1 cellular context compared by ENCODE assay signal in the genomic region with DNA sequence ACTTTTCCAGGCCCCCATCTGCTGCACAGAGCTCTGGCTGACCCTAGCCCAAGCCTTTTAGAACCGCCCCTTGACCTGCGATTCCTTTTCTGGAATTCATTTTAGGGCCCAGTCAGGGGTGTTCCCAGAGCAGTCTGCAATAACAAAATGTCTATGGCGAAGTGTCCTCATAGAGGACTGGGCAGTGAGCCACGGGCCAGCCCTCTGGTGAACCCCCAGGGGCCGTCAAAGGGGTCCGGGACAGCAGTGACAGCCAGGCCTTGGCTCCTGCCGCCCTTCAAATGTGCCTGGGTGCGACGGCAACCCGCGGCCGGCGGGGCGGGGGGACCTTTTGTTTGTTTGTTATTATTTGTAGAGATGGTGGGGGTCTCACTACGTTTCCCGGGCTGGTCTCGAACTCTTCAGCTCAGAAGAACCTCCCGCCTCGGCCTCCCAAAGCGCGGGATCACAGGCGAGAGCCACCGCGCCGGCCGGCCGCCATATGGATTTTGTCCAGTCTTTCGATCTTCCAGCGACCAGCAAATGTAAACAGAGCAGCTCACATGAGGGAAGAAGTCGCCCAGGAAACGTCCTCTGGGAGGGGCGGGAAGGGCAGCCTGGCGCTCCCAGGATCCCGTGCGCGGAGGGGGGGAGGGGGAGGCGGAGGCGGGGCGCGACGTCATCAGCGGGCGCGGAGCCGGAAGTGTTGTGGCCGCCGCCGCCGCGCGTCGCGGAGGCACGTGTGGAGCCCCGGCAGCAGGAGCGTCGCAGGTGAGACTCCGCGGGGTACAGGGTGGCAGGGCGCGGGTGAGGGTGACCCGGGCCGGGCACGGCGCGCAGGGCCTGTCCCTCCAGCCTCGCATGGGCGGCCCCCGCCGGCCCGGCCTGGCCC.
A peak's percentile ranks its signal among the peaks of the same experiment; 100 is the strongest.
TF ChIP-seq lines count a peak whose summit lies in the region.

Gene TRMT61A, plus strand, starts transcription at position 685 of the 871 bp plus-strand sequence. CDS start 783 bp downstream, outside the sequence.

TF ChIP-seq in HepG2, 621 proteins besides CTCF, POLR2A, EP300 and RAD21 (continued from another document and continues in another):
- TF ChIP-seq, protein P1, sequence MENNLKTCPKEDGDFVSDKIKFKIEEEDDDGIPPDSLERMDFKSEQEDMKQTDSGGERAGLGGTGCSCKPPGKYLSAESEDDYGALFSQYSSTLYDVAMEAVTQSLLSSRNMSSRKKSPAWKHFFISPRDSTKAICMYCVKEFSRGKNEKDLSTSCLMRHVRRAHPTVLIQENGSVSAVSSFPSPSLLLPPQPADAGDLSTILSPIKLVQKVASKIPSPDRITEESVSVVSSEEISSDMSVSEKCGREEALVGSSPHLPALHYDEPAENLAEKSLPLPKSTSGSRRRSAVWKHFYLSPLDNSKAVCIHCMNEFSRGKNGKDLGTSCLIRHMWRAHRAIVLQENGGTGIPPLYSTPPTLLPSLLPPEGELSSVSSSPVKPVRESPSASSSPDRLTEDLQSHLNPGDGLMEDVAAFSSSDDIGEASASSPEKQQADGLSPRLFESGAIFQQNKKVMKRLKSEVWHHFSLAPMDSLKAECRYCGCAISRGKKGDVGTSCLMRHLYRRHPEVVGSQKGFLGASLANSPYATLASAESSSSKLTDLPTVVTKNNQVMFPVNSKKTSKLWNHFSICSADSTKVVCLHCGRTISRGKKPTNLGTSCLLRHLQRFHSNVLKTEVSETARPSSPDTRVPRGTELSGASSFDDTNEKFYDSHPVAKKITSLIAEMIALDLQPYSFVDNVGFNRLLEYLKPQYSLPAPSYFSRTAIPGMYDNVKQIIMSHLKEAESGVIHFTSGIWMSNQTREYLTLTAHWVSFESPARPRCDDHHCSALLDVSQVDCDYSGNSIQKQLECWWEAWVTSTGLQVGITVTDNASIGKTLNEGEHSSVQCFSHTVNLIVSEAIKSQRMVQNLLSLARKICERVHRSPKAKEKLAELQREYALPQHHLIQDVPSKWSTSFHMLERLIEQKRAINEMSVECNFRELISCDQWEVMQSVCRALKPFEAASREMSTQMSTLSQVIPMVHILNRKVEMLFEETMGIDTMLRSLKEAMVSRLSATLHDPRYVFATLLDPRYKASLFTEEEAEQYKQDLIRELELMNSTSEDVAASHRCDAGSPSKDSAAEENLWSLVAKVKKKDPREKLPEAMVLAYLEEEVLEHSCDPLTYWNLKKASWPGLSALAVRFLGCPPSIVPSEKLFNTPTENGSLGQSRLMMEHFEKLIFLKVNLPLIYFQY (CRISPR knock-in tag; IDR thresholded peaks at IDR 0.05; ENCODE audit: borderline replicate concordance), result no peak
- TF ChIP-seq PHF21A (CRISPR knock-in tag; IDR thresholded peaks at IDR 0.05) (peak; percentile 65), PCBP1 (IDR thresholded peaks at IDR 0.05; ENCODE audit: borderline replicate concordance, low read depth, low read length) (no peak), GFI1 (CRISPR knock-in tag; IDR thresholded peaks at IDR 0.05; ENCODE audit: borderline replicate concordance) (no peak), POLR2AphosphoS5 (IDR thresholded peaks at IDR 0.05; ENCODE audit: low read depth, low read length) (peak; percentile 85), MTF2 (CRISPR knock-in tag; IDR thresholded peaks at IDR 0.05; ENCODE audit: borderline replicate concordance) (no peak), FOXP1 (IDR thresholded peaks at IDR 0.05) (no peak), FOXP1 (CRISPR knock-in tag; IDR thresholded peaks at IDR 0.05) (no peak; the same call in 1 of the 2 replicates), ZNF17 (CRISPR knock-in tag; IDR thresholded peaks at IDR 0.05) (no peak), SMAD9 (CRISPR knock-in tag; IDR thresholded peaks at IDR 0.05) (no peak), CHD4 (IDR thresholded peaks at IDR 0.05; ENCODE audit: borderline replicate concordance, low read length) (no peak), JUNB (CRISPR knock-in tag; IDR thresholded peaks at IDR 0.05; ENCODE audit: borderline replicate concordance) (no peak), ZNF430 (CRISPR knock-in tag; IDR thresholded peaks at IDR 0.05) (peak; percentile 63; the same call in 1 of the 2 replicates), MXD4 (CRISPR knock-in tag; IDR thresholded peaks at IDR 0.05) (peak; percentile 99), HNRNPK (IDR thresholded peaks at IDR 0.05; ENCODE audit: low read depth, low read length, poor library complexity, severe bottlenecking) (peak; percentile 90), SYNCRIP (IDR thresholded peaks at IDR 0.05; ENCODE audit: insufficient read depth, low read depth, low read length) (no peak), SRSF4 (IDR thresholded peaks at IDR 0.05; ENCODE audit: low read depth, low read length, poor library complexity, severe bottlenecking) (no peak), CC2D1A (CRISPR knock-in tag; IDR thresholded peaks at IDR 0.05) (no peak), SSRP1 (CRISPR knock-in tag; IDR thresholded peaks at IDR 0.05) (0 out of 2 replicates have a peak, but pooled peaks have one; percentile 44), HOXA9 (CRISPR knock-in tag; IDR thresholded peaks at IDR 0.05; ENCODE audit: borderline replicate concordance) (no peak), ZNF891 (CRISPR knock-in tag; IDR thresholded peaks at IDR 0.05) (0 out of 2 replicates have a peak, but pooled peaks have one; percentile 63), ZNF607 (CRISPR knock-in tag; IDR thresholded peaks at IDR 0.05; ENCODE audit: borderline replicate concordance) (peak; percentile 86), BORCS8-MEF2B (CRISPR knock-in tag; IDR thresholded peaks at IDR 0.05) (no peak), CAMTA2 (CRISPR knock-in tag; IDR thresholded peaks at IDR 0.05; ENCODE audit: borderline replicate concordance) (no peak; the same call in 1 of the 2 replicates), MXD3 (CRISPR knock-in tag; IDR thresholded peaks at IDR 0.05) (peak; percentile 97), MED1 (CRISPR knock-in tag; IDR thresholded peaks at IDR 0.05) (peak; percentile 33; the same call in 1 of the 2 replicates), MXD1 (CRISPR knock-in tag; IDR thresholded peaks at IDR 0.05) (peak; percentile 52; the same call in 1 of the 2 replicates), ZNF598 (CRISPR knock-in tag; IDR thresholded peaks at IDR 0.05; ENCODE audit: borderline replicate concordance) (0 out of 2 replicates have a peak, but pooled peaks have one; percentile 29), ZNF230 (CRISPR knock-in tag; IDR thresholded peaks at IDR 0.05) (peak; percentile 47; the same call in 1 of the 2 replicates), ZBTB7B (CRISPR knock-in tag; IDR thresholded peaks at IDR 0.05) (0 out of 2 replicates have a peak, but pooled peaks have one; percentile 21), ZNF652 (CRISPR knock-in tag; IDR thresholded peaks at IDR 0.05; ENCODE audit: borderline replicate concordance, low read depth) (no peak), AGO2 (optimal IDR thresholded peaks at IDR 0.05; ENCODE audit: low read depth, low read length) (no peak)
- TF ChIP-seq, protein P2, sequence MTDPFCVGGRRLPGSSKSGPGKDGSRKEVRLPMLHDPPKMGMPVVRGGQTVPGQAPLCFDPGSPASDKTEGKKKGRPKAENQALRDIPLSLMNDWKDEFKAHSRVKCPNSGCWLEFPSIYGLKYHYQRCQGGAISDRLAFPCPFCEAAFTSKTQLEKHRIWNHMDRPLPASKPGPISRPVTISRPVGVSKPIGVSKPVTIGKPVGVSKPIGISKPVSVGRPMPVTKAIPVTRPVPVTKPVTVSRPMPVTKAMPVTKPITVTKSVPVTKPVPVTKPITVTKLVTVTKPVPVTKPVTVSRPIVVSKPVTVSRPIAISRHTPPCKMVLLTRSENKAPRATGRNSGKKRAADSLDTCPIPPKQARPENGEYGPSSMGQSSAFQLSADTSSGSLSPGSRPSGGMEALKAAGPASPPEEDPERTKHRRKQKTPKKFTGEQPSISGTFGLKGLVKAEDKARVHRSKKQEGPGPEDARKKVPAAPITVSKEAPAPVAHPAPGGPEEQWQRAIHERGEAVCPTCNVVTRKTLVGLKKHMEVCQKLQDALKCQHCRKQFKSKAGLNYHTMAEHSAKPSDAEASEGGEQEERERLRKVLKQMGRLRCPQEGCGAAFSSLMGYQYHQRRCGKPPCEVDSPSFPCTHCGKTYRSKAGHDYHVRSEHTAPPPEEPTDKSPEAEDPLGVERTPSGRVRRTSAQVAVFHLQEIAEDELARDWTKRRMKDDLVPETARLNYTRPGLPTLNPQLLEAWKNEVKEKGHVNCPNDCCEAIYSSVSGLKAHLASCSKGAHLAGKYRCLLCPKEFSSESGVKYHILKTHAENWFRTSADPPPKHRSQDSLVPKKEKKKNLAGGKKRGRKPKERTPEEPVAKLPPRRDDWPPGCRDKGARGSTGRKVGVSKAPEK (CRISPR knock-in tag; IDR thresholded peaks at IDR 0.05; ENCODE audit: borderline replicate concordance), result no peak
- TF ChIP-seq, protein P3, sequence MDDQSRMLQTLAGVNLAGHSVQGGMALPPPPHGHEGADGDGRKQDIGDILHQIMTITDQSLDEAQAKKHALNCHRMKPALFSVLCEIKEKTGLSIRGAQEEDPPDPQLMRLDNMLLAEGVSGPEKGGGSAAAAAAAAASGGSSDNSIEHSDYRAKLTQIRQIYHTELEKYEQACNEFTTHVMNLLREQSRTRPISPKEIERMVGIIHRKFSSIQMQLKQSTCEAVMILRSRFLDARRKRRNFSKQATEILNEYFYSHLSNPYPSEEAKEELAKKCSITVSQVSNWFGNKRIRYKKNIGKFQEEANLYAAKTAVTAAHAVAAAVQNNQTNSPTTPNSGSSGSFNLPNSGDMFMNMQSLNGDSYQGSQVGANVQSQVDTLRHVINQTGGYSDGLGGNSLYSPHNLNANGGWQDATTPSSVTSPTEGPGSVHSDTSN (CRISPR knock-in tag; IDR thresholded peaks at IDR 0.05; ENCODE audit: borderline replicate concordance), result no peak
- TF ChIP-seq, protein P4, sequence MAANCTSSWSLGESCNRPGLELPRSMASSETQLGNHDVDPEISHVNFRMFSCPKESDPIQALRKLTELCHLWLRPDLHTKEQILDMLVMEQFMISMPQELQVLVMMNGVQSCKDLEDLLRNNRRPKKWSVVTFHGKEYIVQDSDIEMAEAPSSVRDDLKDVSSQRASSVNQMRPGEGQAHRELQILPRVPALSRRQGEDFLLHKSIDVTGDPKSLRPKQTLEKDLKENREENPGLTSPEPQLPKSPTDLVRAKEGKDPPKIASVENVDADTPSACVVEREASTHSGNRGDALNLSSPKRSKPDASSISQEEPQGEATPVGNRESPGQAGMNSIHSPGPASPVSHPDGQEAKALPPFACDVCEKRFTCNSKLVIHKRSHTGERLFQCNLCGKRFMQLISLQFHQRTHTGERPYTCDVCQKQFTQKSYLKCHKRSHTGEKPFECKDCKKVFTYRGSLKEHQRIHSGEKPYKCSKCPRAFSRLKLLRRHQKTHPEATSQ (CRISPR knock-in tag; IDR thresholded peaks at IDR 0.05; ENCODE audit: borderline replicate concordance), result no peak
- TF ChIP-seq, protein P5, sequence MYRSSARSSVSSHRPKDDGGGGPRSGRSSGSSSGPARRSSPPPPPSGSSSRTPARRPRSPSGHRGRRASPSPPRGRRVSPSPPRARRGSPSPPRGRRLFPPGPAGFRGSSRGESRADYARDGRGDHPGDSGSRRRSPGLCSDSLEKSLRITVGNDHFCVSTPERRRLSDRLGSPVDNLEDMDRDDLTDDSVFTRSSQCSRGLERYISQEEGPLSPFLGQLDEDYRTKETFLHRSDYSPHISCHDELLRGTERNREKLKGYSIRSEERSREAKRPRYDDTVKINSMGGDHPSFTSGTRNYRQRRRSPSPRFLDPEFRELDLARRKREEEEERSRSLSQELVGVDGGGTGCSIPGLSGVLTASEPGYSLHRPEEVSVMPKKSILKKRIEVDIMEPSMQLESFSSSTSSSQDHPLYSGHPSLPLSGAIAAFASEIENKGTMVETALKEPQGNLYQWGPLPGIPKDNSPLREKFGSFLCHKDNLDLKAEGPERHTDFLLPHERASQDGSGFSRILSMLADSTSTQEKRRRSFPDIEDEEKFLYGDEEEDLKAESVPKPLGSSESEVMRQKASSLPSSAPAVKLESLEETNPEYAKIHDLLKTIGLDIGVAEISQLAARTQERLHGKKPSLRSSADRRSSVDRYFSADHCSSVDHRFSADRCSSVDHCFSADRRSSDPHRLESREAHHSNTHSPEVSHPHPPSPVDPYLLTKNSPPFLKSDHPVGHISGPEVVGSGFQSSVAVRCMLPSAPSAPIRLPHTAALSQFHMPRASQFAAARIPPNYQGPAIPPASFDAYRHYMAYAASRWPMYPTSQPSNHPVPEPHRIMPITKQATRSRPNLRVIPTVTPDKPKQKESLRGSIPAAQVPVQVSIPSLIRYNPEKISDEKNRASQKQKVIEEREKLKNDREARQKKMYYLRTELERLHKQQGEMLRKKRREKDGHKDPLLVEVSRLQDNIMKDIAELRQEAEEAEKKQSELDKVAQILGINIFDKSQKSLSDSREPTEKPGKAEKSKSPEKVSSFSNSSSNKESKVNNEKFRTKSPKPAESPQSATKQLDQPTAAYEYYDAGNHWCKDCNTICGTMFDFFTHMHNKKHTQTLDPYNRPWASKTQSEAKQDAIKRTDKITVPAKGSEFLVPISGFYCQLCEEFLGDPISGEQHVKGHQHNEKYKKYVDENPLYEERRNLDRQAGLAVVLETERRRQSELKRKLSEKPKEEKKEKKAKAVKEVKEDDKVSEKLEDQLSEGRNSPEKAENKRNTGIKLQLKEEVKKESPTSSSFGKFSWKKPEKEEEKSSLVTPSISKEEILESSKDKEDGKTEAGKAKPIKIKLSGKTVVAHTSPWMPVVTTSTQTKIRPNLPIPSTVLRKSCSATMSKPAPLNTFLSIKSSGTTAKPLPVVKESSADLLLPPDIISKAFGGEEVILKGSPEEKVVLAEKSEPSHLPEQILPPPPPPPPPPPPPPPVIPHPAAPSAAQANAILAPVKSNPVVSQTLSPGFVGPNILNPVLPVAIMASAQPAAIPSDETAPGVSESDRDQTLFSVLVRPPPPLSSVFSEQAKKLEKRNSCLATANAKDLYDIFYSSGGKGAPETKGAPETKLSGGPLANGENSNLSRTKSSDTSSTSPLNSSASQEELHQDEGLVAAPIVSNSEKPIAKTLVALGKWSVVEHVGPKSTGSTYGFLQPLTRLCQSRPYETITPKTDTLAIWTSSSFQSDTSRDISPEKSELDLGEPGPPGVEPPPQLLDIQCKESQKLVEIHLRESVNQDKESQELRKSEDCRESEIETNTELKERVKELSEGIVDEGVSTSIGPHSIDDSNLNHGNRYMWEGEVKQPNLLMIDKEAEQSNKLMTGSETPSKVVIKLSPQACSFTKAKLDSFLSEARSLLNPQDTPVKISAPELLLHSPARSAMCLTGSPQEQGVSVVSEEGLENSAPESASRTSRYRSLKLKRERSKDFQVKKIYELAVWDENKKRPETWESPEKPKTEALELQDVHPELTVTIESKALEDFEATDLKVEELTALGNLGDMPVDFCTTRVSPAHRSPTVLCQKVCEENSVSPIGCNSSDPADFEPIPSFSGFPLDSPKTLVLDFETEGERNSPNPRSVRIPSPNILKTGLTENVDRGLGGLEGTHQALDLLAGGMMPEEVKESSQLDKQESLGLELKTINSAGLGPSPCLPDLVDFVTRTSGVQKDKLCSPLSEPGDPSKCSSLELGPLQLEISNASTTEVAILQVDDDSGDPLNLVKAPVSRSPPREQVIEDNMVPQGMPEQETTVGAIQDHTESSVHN (CRISPR knock-in tag; IDR thresholded peaks at IDR 0.05), result no peak
- TF ChIP-seq, protein P6, sequence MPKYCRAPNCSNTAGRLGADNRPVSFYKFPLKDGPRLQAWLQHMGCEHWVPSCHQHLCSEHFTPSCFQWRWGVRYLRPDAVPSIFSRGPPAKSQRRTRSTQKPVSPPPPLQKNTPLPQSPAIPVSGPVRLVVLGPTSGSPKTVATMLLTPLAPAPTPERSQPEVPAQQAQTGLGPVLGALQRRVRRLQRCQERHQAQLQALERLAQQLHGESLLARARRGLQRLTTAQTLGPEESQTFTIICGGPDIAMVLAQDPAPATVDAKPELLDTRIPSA (CRISPR knock-in tag; IDR thresholded peaks at IDR 0.05; ENCODE audit: borderline replicate concordance), result no peak
